ENCODE assay signal across 1 cellular context in the genomic region with DNA sequence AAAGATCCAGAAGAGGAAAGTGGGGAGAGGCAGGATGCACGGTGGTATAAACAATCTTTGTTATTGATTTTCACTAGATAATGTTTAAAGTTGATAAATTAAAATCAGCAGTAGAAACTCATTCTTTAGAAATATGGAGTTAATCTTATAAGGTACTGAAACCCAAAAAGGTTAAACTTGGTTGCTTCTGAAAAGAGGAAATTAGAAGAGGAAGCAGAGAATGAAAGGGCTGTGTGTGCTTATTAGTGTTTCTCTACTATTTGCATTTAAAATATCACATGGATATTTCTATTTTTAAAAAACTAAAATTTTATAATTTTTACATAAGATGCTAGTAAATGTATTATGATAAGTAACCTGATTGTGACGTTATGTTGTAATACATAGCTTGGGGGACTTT.
TF ChIP-seq lines count a peak whose summit lies in the region.

No MANE protein-coding gene starts in this region.

TF ChIP-seq in HCT116, 20 proteins besides CTCF, POLR2A, EP300 and RAD21 (continued from another document):
- no peak for TF ChIP-seq ATF3 (IDR thresholded peaks at IDR 0.05)
- no peak for TF ChIP-seq ZFX (IDR thresholded peaks at IDR 0.05)
- TF ChIP-seq YY1 (IDR thresholded peaks at IDR 0.05; ENCODE audit: extremely low read depth, insufficient replicate concordance, low read depth, low read length), result no peak
- TF ChIP-seq, protein P1, sequence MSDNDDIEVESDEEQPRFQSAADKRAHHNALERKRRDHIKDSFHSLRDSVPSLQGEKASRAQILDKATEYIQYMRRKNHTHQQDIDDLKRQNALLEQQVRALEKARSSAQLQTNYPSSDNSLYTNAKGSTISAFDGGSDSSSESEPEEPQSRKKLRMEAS (IDR thresholded peaks at IDR 0.05), result no peak
- no peak for TF ChIP-seq CBX3 (IDR thresholded peaks at IDR 0.05; ENCODE audit: low read depth)
